8 cellular contexts compared by ENCODE assay signal in genomic region chr17:7836596-7837374, GRCh38. TPM values are rescaled to one million over a fixed set of nuclear protein-coding genes. Genes with fewer than 3 reads are reported as not detected.
DNase-seq lines count a peak whose midpoint lies in the region; ATAC-seq and TF ChIP-seq lines count a peak whose summit lies in the region.

No MANE protein-coding gene starts in this region.

- ATAC-seq in heart right ventricle, result peak; percentile 17 to 50 (median 30)
- ATAC-seq in HG03159 (IDR thresholded peaks at IDR 0.05; ENCODE audit: unreplicated experiment), result no peak
- no peak for ATAC-seq in HG02642 (IDR thresholded peaks at IDR 0.05; ENCODE audit: poor library complexity, unreplicated experiment)

- WGBS in heart right ventricle, 2 donors, result 1 to 2% methylated on average over 19 of the region's 19 CpGs
- 1 to 2% (median 1%) methylated on average over 19 of the region's 19 CpGs for WGBS in ovary, 3 donors

- peak; percentile 98 for TF ChIP-seq EP300 in ovary (IDR thresholded peaks at IDR 0.05)

- H3K9ac ChIP-seq in SK-N-MC (ENCODE audit: insufficient read length), result peak overlapping the region; percentile 89

- TF ChIP-seq CTCF in heart right ventricle (IDR thresholded peaks at IDR 0.05) (no peak), ovary (IDR thresholded peaks at IDR 0.05) (peak in 1 of 3 donors; percentile 23)

- intact Hi-C loops in heart right ventricle (cut with DNase I), result loop anchor here in 2 of 10 donors (10.0 kb wide), 2 partner anchors 92 to 318 kb away; partner anchors contain the start of gene PER1 (in 1 of the 2)
- intact Hi-C loops in ovary (cut with DNase I), result loop anchor here in 1 of 4 donors (10.0 kb wide), 1 partner anchor 212 kb away; the partner anchor contains the start of gene SAT2

- peak; percentile 69 for TF ChIP-seq POLR2A in ovary (IDR thresholded peaks at IDR 0.05)

- H3K4me3 ChIP-seq in SK-N-MC (peak overlapping the region; percentile 82), heart right ventricle (peak overlapping the region; percentile 59 to 95 (median 80)), ovary (peak overlapping the region; percentile 95)

- H3K36me3 ChIP-seq in SK-N-MC (ENCODE audit: insufficient read depth, low read length) (peaks cover 15% of the 10 kb centered on the region; the same call in 1 of the 2 replicates), heart right ventricle (peaks cover 0 to 15% (median 0%) of the 10 kb centered on the region in 9 donors), ovary (no peaks in the 10 kb centered on the region)

- DNase-seq in GM03348 (ENCODE audit: low spot score), result peak; percentile 58
- peak; percentile 99 for DNase-seq in NCI-H1105 treated with DMSO at 0.1 percent for 48 hours (lab: John Stamatoyannopoulos, UW)
- DNase-seq in SK-N-MC (ENCODE audit: low read depth, low spot score), result peak; percentile 75
- peak in 41 of 56 donors; percentile 21 to 85 (median 59) for DNase-seq in amygdala (lab: John Stamatoyannopoulos, UW)
- DNase-seq in heart right ventricle, result peak; percentile 87 to 95
- peak; percentile 98 to 99 (median 99) for DNase-seq in ovary

- H3K27ac ChIP-seq in SK-N-MC (peak overlapping the region; percentile 96), heart right ventricle (peak overlapping the region; percentile 94 to 100 (median 98)), ovary (peak overlapping the region; percentile 97 to 99)

- H3K9me3 ChIP-seq in SK-N-MC (ENCODE audit: low read depth, low read length), result no peaks in the 10 kb centered on the region
- no peaks in the 10 kb centered on the region for H3K9me3 ChIP-seq in heart right ventricle
- H3K9me3 ChIP-seq in ovary, result no peaks in the 10 kb centered on the region

- H3K27me3 ChIP-seq in heart right ventricle (no peaks in the 10 kb centered on the region), ovary (no peaks in the 10 kb centered on the region)

- H3K4me1 ChIP-seq in heart right ventricle (peaks cover 12 to 62% (median 55%) of the 10 kb centered on the region in 9 donors), ovary (ENCODE audit: insufficient read depth) (peaks cover 18% of the 10 kb centered on the region)

RNA-seq across cellular contexts. Expression of gene KDM6B, which starts 2.8 kb away (rescaled TPM):
- total RNA-seq in heart right ventricle (10 to 100 TPM; 18.0 to 35.4 (median 26.9) TPM), ovary (10 to 100 TPM; 13.7 to 80.8 (median 71.9) TPM)
- polyA plus RNA-seq in heart right ventricle (10 to 100 TPM in 1 of 2 donors, 1 to 10 TPM in 1; 5.2 to 17.6 TPM), ovary (10 to 100 TPM in 1 of 2 donors, 1 to 10 TPM in 1; 9.1 to 36.9 TPM)

RNA-seq across cellular contexts. Expression of gene TMEM88, which starts 18.1 kb away (rescaled TPM):
- total RNA-seq in heart right ventricle (10 to 100 TPM; 12.3 to 47.4 (median 19.3) TPM), ovary (10 to 100 TPM in 3 of 7 donors, 1 to 10 TPM in 4; 2.1 to 11.9 (median 8.2) TPM)
- polyA plus RNA-seq in heart right ventricle (100 to 1,000 TPM; 121 to 298 TPM), ovary (10 to 100 TPM in 1 of 2 donors, 1 to 10 TPM in 1; 5.5 to 17.8 TPM)

RNA-seq across cellular contexts. Expression of gene NAA38, which starts 20.6 kb away (rescaled TPM):
- total RNA-seq in heart right ventricle, result 100 to 1,000 TPM in 1 of 10 donors, 10 to 100 TPM in 9; 59.2 to 115 (median 73.0) TPM
- polyA plus RNA-seq in heart right ventricle, result 100 to 1,000 TPM; 108 to 167 TPM
- 10 to 100 TPM; 46.4 to 82.8 (median 54.6) TPM for total RNA-seq in ovary
- polyA plus RNA-seq in ovary, result 10 to 100 TPM in 1 of 2 donors, 1 to 10 TPM in 1; 4.6 to 59.1 TPM

RNA-seq across cellular contexts. Expression of gene CYB5D1, which starts 21.0 kb away (rescaled TPM):
- 10 to 100 TPM; 12.7 to 20.1 (median 16.0) TPM for total RNA-seq in heart right ventricle
- 10 to 100 TPM; 10.0 to 11.6 TPM for polyA plus RNA-seq in heart right ventricle
- 10 to 100 TPM in 6 of 7 donors, 1 to 10 TPM in 1; 7.0 to 18.8 (median 16.1) TPM for total RNA-seq in ovary
- polyA plus RNA-seq in ovary, result 10 to 100 TPM; 10.8 to 22.2 TPM

RNA-seq across cellular contexts. Expression of gene CHD3, which starts 51.8 kb away (rescaled TPM):
- total RNA-seq in heart right ventricle (10 to 100 TPM in 5 of 10 donors, 1 to 10 TPM in 5; 8.2 to 22.0 (median 10.4) TPM), ovary (100 to 1,000 TPM in 4 of 7 donors, 10 to 100 TPM in 3; 65.7 to 145 (median 114) TPM)
- polyA plus RNA-seq in heart right ventricle (10 to 100 TPM; 13.7 to 29.0 TPM), ovary (100 to 1,000 TPM in 1 of 2 donors, 10 to 100 TPM in 1; 87.2 to 100 TPM)

Comparison
In these comparisons a context has a peak if more than half of its experiments do, and no peak if none do; other contexts are left out.
1. ATAC-seq: peak in heart right ventricle (8 of 8); none in HG03159 (single experiment) and HG02642 (single experiment).
2. Peak in every context shown above with its lines, with median percentiles within 50 percentile points of each other: DNase-seq, H3K27ac ChIP-seq and H3K4me3 ChIP-seq.